Comparison of ENCODE assay signal across 8 cellular contexts in genomic region chr6:3117912-3118352, GRCh38. TPM values are rescaled to one million over a fixed set of nuclear protein-coding genes. Genes with fewer than 3 reads are reported as not detected.
A peak's percentile ranks its signal among the peaks of the same experiment; 100 is the strongest.
DNase-seq lines count a peak whose midpoint lies in the region; ATAC-seq and TF ChIP-seq lines count a peak whose summit lies in the region.

No MANE protein-coding gene starts in this region.

- CTCF ChIA-PET in HEK293T (lab: Yijun Ruan, JAX): no interaction called here

- H3K4me1 ChIP-seq in left lung (peaks cover 0 to 17% of the 10 kb centered on the region in 2 donors), tibial nerve (peaks cover 0 to 25% (median 9%) of the 10 kb centered on the region in 4 donors)

- no peak for DNase-seq in activated T-cell treated with anti-CD3 and anti-CD28 coated beads, Interleukin-2, amount 50 U/mL, for 72 hours
- no peak for DNase-seq in activated T-cell treated with anti-CD3 and anti-CD28 coated beads, Interleukin-2, amount 50 U/mL, for 1 hour
- DNase-seq in activated naive CD8-positive, alpha-beta T cell treated with anti-CD3 and anti-CD28 coated beads, Interleukin-2, amount 50 U/mL, for 24 hours: no peak
- DNase-seq in left lung (no peak), tibial nerve (ENCODE audit: low spot score in 2 of 2) (no peak), COR-L47 (lab: John Stamatoyannopoulos, UW) (no peak), HEK293T (ENCODE audit: extremely low spot score) (no peak)

- H3K27me3 Mint-ChIP-seq in activated T-cell treated with anti-CD3 and anti-CD28 coated beads, Interleukin-2, amount 50 U/mL, for 72 hours (ENCODE audit: low read depth): no peaks in the 10 kb centered on the region
- H3K27me3 Mint-ChIP-seq in activated naive CD8-positive, alpha-beta T cell treated with anti-CD3 and anti-CD28 coated beads, Interleukin-2, amount 50 U/mL, for 24 hours: no peaks in the 10 kb centered on the region

- H3K9me3 ChIP-seq in left lung (no peaks in the 10 kb centered on the region), tibial nerve (no peaks in the 10 kb centered on the region)

- H3K27ac ChIP-seq in left lung (peak overlapping the region; percentile 84 to 90), tibial nerve (peak overlapping the region; percentile 88 to 93 (median 90))

- TF ChIP-seq EP300 in tibial nerve (IDR thresholded peaks at IDR 0.05): no peak

- H3K27me3 ChIP-seq in left lung (no peaks in the 10 kb centered on the region), tibial nerve (no peaks in the 10 kb centered on the region)

- intact Hi-C loops in left lung (cut with DNase I): no loop called here

- no peak for ATAC-seq in activated T-cell treated with anti-CD3 and anti-CD28 coated beads, Interleukin-2, amount 50 U/mL, for 72 hours (replicated peaks in 1 of 2)
- peak; percentile 0 for ATAC-seq in activated naive CD8-positive, alpha-beta T cell treated with anti-CD3 and anti-CD28 coated beads, Interleukin-2, amount 50 U/mL, for 24 hours
- ATAC-seq in left lung: no peak
- no peak for ATAC-seq in GM19463 (IDR thresholded peaks at IDR 0.05; ENCODE audit: unreplicated experiment)

- H3K36me3 ChIP-seq in left lung (peaks cover 6 to 26% of the 10 kb centered on the region in 2 donors), tibial nerve (peaks cover 0 to 26% (median under 1%) of the 10 kb centered on the region in 3 donors)

- TF ChIP-seq CTCF in left lung (IDR thresholded peaks at IDR 0.05) (no peak), tibial nerve (IDR thresholded peaks at IDR 0.05) (no peak)

- WGBS in tibial nerve, 2 donors: 16 to 19% methylated on average over 8 of the region's 8 CpGs

- H3K4me1 Mint-ChIP-seq in activated T-cell treated with anti-CD3 and anti-CD28 coated beads, Interleukin-2, amount 50 U/mL, for 72 hours (ENCODE audit: low read depth): peaks cover 27% of the 10 kb centered on the region
- peaks cover 20% of the 10 kb centered on the region for H3K4me1 Mint-ChIP-seq in activated naive CD8-positive, alpha-beta T cell treated with anti-CD3 and anti-CD28 coated beads, Interleukin-2, amount 50 U/mL, for 24 hours

- H3K4me3 ChIP-seq in left lung (peak overlapping the region; percentile 85 to 92), tibial nerve (peak overlapping the region; percentile 66 to 98 (median 80))

- POLR2A ChIA-PET in HEK293T (lab: Yijun Ruan, JAX): interaction anchor here (0.5 to 1.8 kb wide), 11 partner anchors 9 to 141 kb away, joined by 3 to 9 read pairs (median 3); partner anchors contain the start of gene PSMG4

- H3K27ac Mint-ChIP-seq in activated T-cell treated with anti-CD3 and anti-CD28 coated beads, Interleukin-2, amount 50 U/mL, for 72 hours: peak overlapping the region; percentile 76
- peak overlapping the region; percentile 80 for H3K27ac Mint-ChIP-seq in activated naive CD8-positive, alpha-beta T cell treated with anti-CD3 and anti-CD28 coated beads, Interleukin-2, amount 50 U/mL, for 24 hours

- H3K9me3 Mint-ChIP-seq in activated T-cell treated with anti-CD3 and anti-CD28 coated beads, Interleukin-2, amount 50 U/mL, for 72 hours: no peaks in the 10 kb centered on the region
- H3K9me3 Mint-ChIP-seq in activated naive CD8-positive, alpha-beta T cell treated with anti-CD3 and anti-CD28 coated beads, Interleukin-2, amount 50 U/mL, for 24 hours: no peaks in the 10 kb centered on the region

- peak overlapping the region; percentile 87 to 88 for H3K4me3 Mint-ChIP-seq in activated T-cell treated with anti-CD3 and anti-CD28 coated beads, Interleukin-2, amount 50 U/mL, for 72 hours
- peak overlapping the region; percentile 83 for H3K4me3 Mint-ChIP-seq in activated naive CD8-positive, alpha-beta T cell treated with anti-CD3 and anti-CD28 coated beads, Interleukin-2, amount 50 U/mL, for 24 hours

- TF ChIP-seq POLR2A in tibial nerve (IDR thresholded peaks at IDR 0.05): no peak

- peaks cover 0 to 1% of the 10 kb centered on the region in 2 donors for H3K36me3 Mint-ChIP-seq in activated T-cell treated with anti-CD3 and anti-CD28 coated beads, Interleukin-2, amount 50 U/mL, for 72 hours (ENCODE audit: insufficient read depth in 2 of 2)
- peaks cover 2% of the 10 kb centered on the region for H3K36me3 Mint-ChIP-seq in activated naive CD8-positive, alpha-beta T cell treated with anti-CD3 and anti-CD28 coated beads, Interleukin-2, amount 50 U/mL, for 24 hours (ENCODE audit: low read depth)

TF ChIP-seq in HEK293T, 16 proteins besides CTCF, POLR2A, EP300 and RAD21:
- no peak for TF ChIP-seq CTBP1 (IDR thresholded peaks at IDR 0.05; ENCODE audit: borderline replicate concordance)
- TF ChIP-seq NFRKB (IDR thresholded peaks at IDR 0.05): no peak
- TF ChIP-seq, protein P1, sequence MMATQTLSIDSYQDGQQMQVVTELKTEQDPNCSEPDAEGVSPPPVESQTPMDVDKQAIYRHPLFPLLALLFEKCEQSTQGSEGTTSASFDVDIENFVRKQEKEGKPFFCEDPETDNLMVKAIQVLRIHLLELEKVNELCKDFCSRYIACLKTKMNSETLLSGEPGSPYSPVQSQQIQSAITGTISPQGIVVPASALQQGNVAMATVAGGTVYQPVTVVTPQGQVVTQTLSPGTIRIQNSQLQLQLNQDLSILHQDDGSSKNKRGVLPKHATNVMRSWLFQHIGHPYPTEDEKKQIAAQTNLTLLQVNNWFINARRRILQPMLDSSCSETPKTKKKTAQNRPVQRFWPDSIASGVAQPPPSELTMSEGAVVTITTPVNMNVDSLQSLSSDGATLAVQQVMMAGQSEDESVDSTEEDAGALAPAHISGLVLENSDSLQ (IDR thresholded peaks at IDR 0.05): no peak
- no peak for TF ChIP-seq HDGF (IDR thresholded peaks at IDR 0.05; ENCODE audit: borderline replicate concordance)
- TF ChIP-seq LEF1 (IDR thresholded peaks at IDR 0.05; ENCODE audit: borderline replicate concordance): no peak
- no peak for TF ChIP-seq FOXA1 (IDR thresholded peaks at IDR 0.05)
- no peak for TF ChIP-seq L3MBTL2 (conservative IDR thresholded peaks at IDR 0.05)
- TF ChIP-seq FOXK2 (IDR thresholded peaks at IDR 0.05): no peak
- no peak for TF ChIP-seq TARDBP (IDR thresholded peaks at IDR 0.05)
- TF ChIP-seq SP1 (IDR thresholded peaks at IDR 0.05): no peak
- TF ChIP-seq ELF4 (IDR thresholded peaks at IDR 0.05): no peak
- no peak for TF ChIP-seq ZNF384 (IDR thresholded peaks at IDR 0.05)
- TF ChIP-seq FOXM1 (IDR thresholded peaks at IDR 0.05; ENCODE audit: borderline replicate concordance): no peak
- TF ChIP-seq BHLHE40 (IDR thresholded peaks at IDR 0.05; ENCODE audit: borderline replicate concordance): no peak
- TF ChIP-seq ARNT (IDR thresholded peaks at IDR 0.05): no peak
- TF ChIP-seq SUZ12 (IDR thresholded peaks at IDR 0.05): no peak

RNA-seq across cellular contexts. Expression of gene BPHL, which starts 0.6 kb away (rescaled TPM):
- 10 to 100 TPM; 12.5 to 14.8 TPM for total RNA-seq in activated T-cell treated with anti-CD3 and anti-CD28 coated beads, Interleukin-2, amount 50 U/mL, for 72 hours
- total RNA-seq in left lung (10 to 100 TPM; 13.1 to 14.9 TPM), tibial nerve (10 to 100 TPM in 3 of 4 donors, 1 to 10 TPM in 1; 6.7 to 21.6 (median 12.6) TPM)

RNA-seq across cellular contexts. Expression of gene TUBB2A, which starts 39.4 kb away (rescaled TPM):
- total RNA-seq in activated T-cell treated with anti-CD3 and anti-CD28 coated beads, Interleukin-2, amount 50 U/mL, for 72 hours: 1 to 10 TPM; 2.3 to 2.8 TPM
- 10 to 100 TPM; 27.0 to 42.5 TPM for total RNA-seq in left lung
- 100 to 1,000 TPM in 1 of 4 donors, 10 to 100 TPM in 3; 37.5 to 100 (median 68.0) TPM for total RNA-seq in tibial nerve

RNA-seq across cellular contexts. Expression of gene RIPK1, which starts 49.6 kb away (rescaled TPM):
- 10 to 100 TPM; 21.9 to 23.6 TPM for total RNA-seq in activated T-cell treated with anti-CD3 and anti-CD28 coated beads, Interleukin-2, amount 50 U/mL, for 72 hours
- total RNA-seq in left lung (10 to 100 TPM; 22.1 to 23.2 TPM), tibial nerve (10 to 100 TPM; 20.1 to 22.6 (median 21.2) TPM)

Comparison
In these comparisons a context has a peak if more than half of its experiments do, and no peak if none do; other contexts are left out.
1. RNA of gene TUBB2A, which starts 39.4 kb away (total RNA-seq): 37.5 to 100 TPM in tibial nerve and 27.0 to 42.5 TPM in left lung; 2.3 to 2.8 TPM in activated T-cell treated with anti-CD3 and anti-CD28 coated beads, Interleukin-2, amount 50 U/mL, for 72 hours; every median in the first group is over 4 times any median in the second.